Comparison of ENCODE assay signal across 8 cellular contexts in genomic region chr4:1167244-1167949, GRCh38. TPM values are rescaled to one million over a fixed set of nuclear protein-coding genes. Genes with fewer than 3 reads are reported as not detected.
A peak's percentile ranks its signal among the peaks of the same experiment; 100 is the strongest.
DNase-seq lines count a peak whose midpoint lies in the region; ATAC-seq and TF ChIP-seq lines count a peak whose summit lies in the region.

No MANE protein-coding gene starts in this region.

- ATAC-seq in left cardiac atrium, result peak; percentile 84

- intact Hi-C loops in left cardiac atrium (cut with DNase I), result loop anchor here (5.0 to 10.0 kb wide), 3 partner anchors 77 to 177 kb away; partner anchors contain the start of genes CTBP1 (in 2 of the 2) and UVSSA (in 1 of the 2)

- TF ChIP-seq CTCF in GM06990 (IDR thresholded peaks at IDR 0.05; ENCODE audit: insufficient read depth, low read length, poor library complexity, severe bottlenecking) (peak; percentile 93), NB4 (IDR thresholded peaks at IDR 0.05; ENCODE audit: low read depth, low read length) (peak; percentile 97), progenitor cell of endocrine pancreas (IDR thresholded peaks at IDR 0.05; ENCODE audit: unreplicated experiment) (peak; percentile 90)

- no peaks in the 10 kb centered on the region for H3K36me3 Mint-ChIP-seq in activated naive CD8-positive, alpha-beta T cell treated with anti-CD3 and anti-CD28 coated beads for 36 hours
- H3K36me3 Mint-ChIP-seq in progenitor cell of endocrine pancreas (ENCODE audit: insufficient read depth), result no peaks in the 10 kb centered on the region

- peak overlapping the region; percentile 84 for H3K27ac Mint-ChIP-seq in activated naive CD8-positive, alpha-beta T cell treated with anti-CD3 and anti-CD28 coated beads for 36 hours
- H3K27ac Mint-ChIP-seq in progenitor cell of endocrine pancreas, result peak overlapping the region; percentile 27

- peak overlapping the region; percentile 80 for H3K4me3 Mint-ChIP-seq in activated naive CD8-positive, alpha-beta T cell treated with anti-CD3 and anti-CD28 coated beads for 36 hours
- H3K4me3 Mint-ChIP-seq in progenitor cell of endocrine pancreas (ENCODE audit: low read depth), result peak overlapping the region; percentile 60

- no peaks in the 10 kb centered on the region; the same call in 1 of the 2 replicates for H3K27me3 ChIP-seq in GM06990 (replicated peaks; ENCODE audit: control insufficient read depth, insufficient read depth, low read length)

- no peaks in the 10 kb centered on the region; the same call in 1 of the 2 replicates for H3K36me3 ChIP-seq in GM06990 (ENCODE audit: control insufficient read depth, insufficient read depth, low read length)

- CTCF ChIA-PET in HEK293T (lab: Yijun Ruan, JAX), result interaction anchor here (0.5 to 1.1 kb wide), 3 partner anchors 9 to 501 kb away, joined by 3 to 4 read pairs (median 3); no protein-coding TSS in a partner anchor

- H3K9me3 Mint-ChIP-seq in activated naive CD8-positive, alpha-beta T cell treated with anti-CD3 and anti-CD28 coated beads for 36 hours, result no peaks in the 10 kb centered on the region
- no peaks in the 10 kb centered on the region for H3K9me3 Mint-ChIP-seq in progenitor cell of endocrine pancreas (ENCODE audit: low read depth)

- peaks cover 14% of the 10 kb centered on the region for H3K27me3 Mint-ChIP-seq in activated naive CD8-positive, alpha-beta T cell treated with anti-CD3 and anti-CD28 coated beads for 36 hours
- H3K27me3 Mint-ChIP-seq in progenitor cell of endocrine pancreas, result peaks cover 46% of the 10 kb centered on the region

- H3K4me1 Mint-ChIP-seq in activated naive CD8-positive, alpha-beta T cell treated with anti-CD3 and anti-CD28 coated beads for 36 hours, result peaks cover 24% of the 10 kb centered on the region
- peaks cover 2% of the 10 kb centered on the region for H3K4me1 Mint-ChIP-seq in progenitor cell of endocrine pancreas (ENCODE audit: low read depth)

- POLR2A ChIA-PET in HEK293T (lab: Yijun Ruan, JAX), result interaction anchor here (0.7 to 1.1 kb wide), 4 partner anchors 16 to 179 kb away, joined by 3 to 5 read pairs (median 3); partner anchors contain the start of gene UVSSA

- DNase-seq in GM06990 (ENCODE audit: extremely low read depth, insufficient read length), result peak; percentile 82
- DNase-seq in HEK293T (ENCODE audit: extremely low spot score), result peak; percentile 94
- peak; percentile 98 for DNase-seq in NB4 (ENCODE audit: low read depth)
- peak; percentile 78 for DNase-seq in SKM-1 (lab: John Stamatoyannopoulos, UW; ENCODE audit: unreplicated experiment)
- peak; percentile 91 for DNase-seq in activated naive CD8-positive, alpha-beta T cell treated with anti-CD3 and anti-CD28 coated beads for 36 hours
- DNase-seq in left cardiac atrium, result peak; percentile 85
- DNase-seq in progenitor cell of endocrine pancreas (ENCODE audit: low spot score, unreplicated experiment), result peak; percentile 66
- peak; percentile 76 for DNase-seq in ureter (ENCODE audit: low spot score)

- TF ChIP-seq POLR2A in NB4 (IDR thresholded peaks at IDR 0.05; ENCODE audit: extremely low read depth, insufficient read length), result peak; percentile 91

- H3K4me3 ChIP-seq in GM06990 (replicated peaks; ENCODE audit: low read depth, low read length), result peak overlapping the region; percentile 82
- peak overlapping the region; percentile 79 for H3K4me3 ChIP-seq in NB4 (ENCODE audit: low read depth, low read length)

TF ChIP-seq in HEK293T, 16 proteins besides CTCF, POLR2A, EP300 and RAD21:
- TF ChIP-seq L3MBTL2 (conservative IDR thresholded peaks at IDR 0.05) (peak; percentile 95), FOXM1 (IDR thresholded peaks at IDR 0.05; ENCODE audit: borderline replicate concordance) (no peak), ARNT (IDR thresholded peaks at IDR 0.05) (no peak), TARDBP (IDR thresholded peaks at IDR 0.05) (no peak), ZNF384 (IDR thresholded peaks at IDR 0.05) (no peak)
- TF ChIP-seq, protein P1, sequence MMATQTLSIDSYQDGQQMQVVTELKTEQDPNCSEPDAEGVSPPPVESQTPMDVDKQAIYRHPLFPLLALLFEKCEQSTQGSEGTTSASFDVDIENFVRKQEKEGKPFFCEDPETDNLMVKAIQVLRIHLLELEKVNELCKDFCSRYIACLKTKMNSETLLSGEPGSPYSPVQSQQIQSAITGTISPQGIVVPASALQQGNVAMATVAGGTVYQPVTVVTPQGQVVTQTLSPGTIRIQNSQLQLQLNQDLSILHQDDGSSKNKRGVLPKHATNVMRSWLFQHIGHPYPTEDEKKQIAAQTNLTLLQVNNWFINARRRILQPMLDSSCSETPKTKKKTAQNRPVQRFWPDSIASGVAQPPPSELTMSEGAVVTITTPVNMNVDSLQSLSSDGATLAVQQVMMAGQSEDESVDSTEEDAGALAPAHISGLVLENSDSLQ (IDR thresholded peaks at IDR 0.05), result peak; percentile 55; the same call in 1 of the 2 replicates

RNA-seq across cellular contexts. Expression of gene SPON2, which starts 5.0 kb away (rescaled TPM):
- 1 to 10 TPM; 6.5 to 6.8 TPM for total RNA-seq in activated naive CD8-positive, alpha-beta T cell treated with anti-CD3 and anti-CD28 coated beads for 36 hours
- total RNA-seq in left cardiac atrium (10 to 100 TPM; 14.0 to 33.0 TPM), progenitor cell of endocrine pancreas (1.9 and 2.2 TPM in 2 replicates), ureter (36.6 TPM)

RNA-seq across cellular contexts. Expression of gene RNF212, which starts 54.0 kb away (rescaled TPM):
- total RNA-seq in activated naive CD8-positive, alpha-beta T cell treated with anti-CD3 and anti-CD28 coated beads for 36 hours, result 1 to 10 TPM; 3.3 to 3.8 TPM
- 1 to 10 TPM; 1.7 TPM for total RNA-seq in left cardiac atrium
- 11.2 and 11.6 TPM in 2 replicates for total RNA-seq in progenitor cell of endocrine pancreas
- 5.1 TPM for total RNA-seq in ureter

Comparison
In these comparisons a context has a peak if more than half of its experiments do, and no peak if none do; other contexts are left out.
1. Peak in every context shown above with its lines: DNase-seq, ATAC-seq and H3K4me3 ChIP-seq.